ENCODE assay signal across 10 cellular contexts in the genomic region with DNA sequence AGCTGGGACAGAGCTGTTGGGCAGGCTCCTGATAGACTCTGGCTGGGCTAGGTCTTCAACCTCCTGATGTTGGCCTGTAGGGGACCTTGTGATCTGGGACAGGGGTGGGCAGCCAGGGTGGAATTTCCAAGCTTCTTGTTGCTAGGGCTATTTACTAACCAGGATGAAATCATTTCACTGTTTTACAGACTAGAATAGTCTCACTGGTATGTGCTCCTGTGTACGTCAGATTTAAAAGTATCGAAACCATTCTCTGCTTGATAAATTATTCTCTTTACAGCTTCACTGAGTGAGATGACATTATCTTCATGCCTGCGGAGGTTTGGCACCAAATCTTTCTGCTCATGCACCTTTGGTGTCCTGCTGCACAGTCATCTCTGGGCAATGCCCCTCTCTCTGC.
"Had no signal": no experiment of that assay in that cellular context is flagged by ENCODE, and none has a peak within 500 bp of the region (broad histone marks: within the 10 kb centered on the region; RNA-seq: fewer than 3 reads in every experiment).

No MANE protein-coding gene starts in this region.

- FAIRE-seq: H1, H54 had no signal

- H2AFZ ChIP-seq: GM23338 had no signal

- H3K9me3 Mint-ChIP-seq: GM23338, H9, HFFc6 had no signal

- H3K4me3 Mint-ChIP-seq: GM23338, H9, HFFc6 had no signal

- H3K27ac Mint-ChIP-seq: GM23338, H9, HFFc6 had no signal

- H3K27ac ChIP-seq: HL-60, KMS-11 had no signal

- H3K9ac ChIP-seq: KMS-11 had no signal

- DNase-seq: H9, HCEC 1CT, HFFc6, IMR-90, KBM-7 had no signal

- H3K4me2 ChIP-seq: GM23338, KMS-11 had no signal

- ATAC-seq: GM23338 had no signal

- H3K4me3 ChIP-seq: GM23338 had no signal
